In genomic region chr4:184940500-184940899, GRCh38 we compare ENCODE assay signal across 19 cellular contexts.
A peak's percentile ranks its signal among the peaks of the same experiment; 100 is the strongest.
DNase-seq lines count a peak whose midpoint lies in the region; ATAC-seq, FAIRE-seq and TF ChIP-seq lines count a peak whose summit lies in the region.
"Had no signal": no experiment of that assay in that cellular context is flagged by ENCODE, and none has a peak within 500 bp of the region (broad histone marks: within the 10 kb centered on the region; RNA-seq: fewer than 3 reads in every experiment).

No MANE protein-coding gene starts in this region.

- POLR2A ChIA-PET in K562 (lab: Yijun Ruan, JAX) = interaction anchor here (0.6 kb wide), 1 partner anchor 301 kb away, joined by 3 read pairs; no protein-coding TSS in a partner anchor

- TF ChIP-seq CTCF in K562 (IDR thresholded peaks at IDR 0.05 in 2 of 3, conservative IDR thresholded peaks at IDR 0.05 in 1 of 3; ENCODE audit: insufficient read depth in 2 of 3, low read depth in 1 of 3, low read length in 3 of 3) = no peak
- no peak for TF ChIP-seq CTCF in osteocyte (IDR thresholded peaks at IDR 0.05)
- no peak for TF ChIP-seq CTCF in vagina (IDR thresholded peaks at IDR 0.05)
- TF ChIP-seq CTCF in prostate gland (IDR thresholded peaks at IDR 0.05) = no peak

- intact Hi-C loops in K562 (cut with micrococcal nuclease) = no loop called here
- intact Hi-C loops in left colon (cut with DNase I, micrococcal nuclease) = no loop called here
- intact Hi-C loops in vagina (cut with DNase I) = no loop called here
- intact Hi-C loops in prostate gland (cut with DNase I) = no loop called here

- H3K27me3 ChIP-seq in K562 (ENCODE audit: control insufficient read depth in 2 of 2, insufficient read depth in 2 of 2, low read length in 2 of 2) (peaks cover 8 to 27% of the 10 kb centered on the region in 2 experiments; a peak in 4 of 5 replicates), vagina (no peaks in the 10 kb centered on the region), prostate gland (replicated peaks; ENCODE audit: insufficient read depth) (no peaks in the 10 kb centered on the region)
- H3K27me3 ChIP-seq: BE2C had no signal

- no TSS peak for BruUV-seq in K562 (replicated peaks; lab: Mats Ljungman, UMichigan)

- H3K27ac ChIP-seq in K562 (ENCODE audit: extremely low read depth, low read depth, low read length) = no peak overlapping the region
- no peak overlapping the region for H3K27ac ChIP-seq in vagina
- H3K27ac ChIP-seq in prostate gland = no peak overlapping the region

- no peak for TF ChIP-seq RAD21 in K562 (CRISPR knock-in tag; conservative IDR thresholded peaks at IDR 0.05 in 1 of 2, IDR thresholded peaks at IDR 0.05 in 1 of 2)

- H4K20me1 ChIP-seq in K562 (replicated peaks; ENCODE audit: control insufficient read depth, insufficient read depth, low read length) = no peaks in the 10 kb centered on the region

- TF ChIP-seq POLR2A in K562 (conservative IDR thresholded peaks at IDR 0.05) (no peak), vagina (IDR thresholded peaks at IDR 0.05) (no peak), prostate gland (IDR thresholded peaks at IDR 0.05) (no peak)

- no peak overlapping the region for H3K27ac Mint-ChIP-seq in osteocyte (ENCODE audit: unreplicated experiment)
- H3K27ac Mint-ChIP-seq: CD4-positive, CD25-positive, alpha-beta regulatory T cell; CD8-positive, alpha-beta memory T cell; H9 had no signal

- no peaks in the 10 kb centered on the region for H3K36me3 Mint-ChIP-seq in osteocyte (ENCODE audit: unreplicated experiment)
- H3K36me3 Mint-ChIP-seq: CD4-positive, CD25-positive, alpha-beta regulatory T cell; CD8-positive, alpha-beta memory T cell had no signal

- no peaks in the 10 kb centered on the region for H3K9me3 ChIP-seq in K562 (replicated peaks; ENCODE audit: control insufficient read depth, insufficient read depth, low read depth, low read length)
- no peaks in the 10 kb centered on the region for H3K9me3 ChIP-seq in vagina
- no peaks in the 10 kb centered on the region for H3K9me3 ChIP-seq in prostate gland
- H3K9me3 ChIP-seq: BE2C had no signal

- 7% methylated on average over 8 of the region's 8 CpGs for WGBS in K562 (ENCODE audit: insufficient coverage, low coverage, missing lambda C conversion rate)
- 85% methylated on average over 8 of the region's 8 CpGs for WGBS in prostate gland

- H3K4me3 Mint-ChIP-seq in osteocyte (ENCODE audit: unreplicated experiment) = no peak overlapping the region
- H3K4me3 Mint-ChIP-seq: CD4-positive, CD25-positive, alpha-beta regulatory T cell; CD8-positive, alpha-beta memory T cell; H9 had no signal

- H2AFZ ChIP-seq in K562 (ENCODE audit: low read depth, low read length) = peak overlapping the region; percentile 41

- no peak for TF ChIP-seq EP300 in K562 (IDR thresholded peaks at IDR 0.05; ENCODE audit: low read length)

- in situ Hi-C loops in K562 (cut with MboI) = no loop called here

- peaks cover 12% of the 10 kb centered on the region for H3K27me3 Mint-ChIP-seq in osteocyte (ENCODE audit: unreplicated experiment)

- CTCF ChIA-PET in K562 (lab: Yijun Ruan, JAX; ENCODE audit: low intra/inter-chr PET ratio) = no interaction called here

- FAIRE-seq in K562 (lab: Jason Lieb, UNC) = no peak
- FAIRE-seq: A204.1, H1 had no signal

- H3K9me3 Mint-ChIP-seq in osteocyte (ENCODE audit: unreplicated experiment) = peaks cover 4% of the 10 kb centered on the region
- H3K9me3 Mint-ChIP-seq: CD4-positive, CD25-positive, alpha-beta regulatory T cell; CD8-positive, alpha-beta memory T cell had no signal

- no peak overlapping the region for H3K9ac ChIP-seq in K562 (ENCODE audit: insufficient read depth in 1 of 2, low read depth in 2 of 2, low read length in 2 of 2)

- ATAC-seq in K562 (peak; percentile 57; the same call in 2 of the 3 replicates), left colon (peak; percentile 80)

- DNase-seq in K562 (ENCODE audit: extremely low read depth in 1 of 4, low spot score in 3 of 4) = peak in 1 of 4 experiments; percentile 3
- DNase-seq in left colon = no peak
- DNase-seq in osteocyte (ENCODE audit: extremely low spot score, unreplicated experiment) = peak; percentile 34
- peak; percentile 25 to 44 for DNase-seq in vagina (ENCODE audit: extremely low spot score in 2 of 2)
- no peak for DNase-seq in prostate gland (ENCODE audit: low spot score)
- DNase-seq in stimulated activated naive CD4-positive, alpha-beta T cell treated with Interleukin-2 at 50 U/mL for 16 hours (lab: John Stamatoyannopoulos, UW) = no peak
- no peak for DNase-seq in activated naive CD4-positive, alpha-beta T cell (lab: John Stamatoyannopoulos, UW)
- DNase-seq: ACHN; BE2C; C1 segment of cervical spinal cord; CD4-positive, CD25-positive, alpha-beta regulatory T cell; CD8-positive, alpha-beta memory T cell; COR-L47; DMS153; DMS79; GF-D8; H9 had no signal

- H3K79me2 ChIP-seq in K562 (ENCODE audit: control insufficient read depth, insufficient read depth, low read length) = no peaks in the 10 kb centered on the region

- H3K4me3 ChIP-seq in K562 (no peak overlapping the region), vagina (no peak overlapping the region), prostate gland (no peak overlapping the region)

- no peaks in the 10 kb centered on the region for H3K36me3 ChIP-seq in K562 (ENCODE audit: control insufficient read depth, insufficient read depth, low read length)
- no peaks in the 10 kb centered on the region for H3K36me3 ChIP-seq in vagina
- no peaks in the 10 kb centered on the region for H3K36me3 ChIP-seq in prostate gland
- H3K36me3 ChIP-seq: BE2C had no signal

- no peaks in the 10 kb centered on the region for H3K9me1 ChIP-seq in K562 (ENCODE audit: control insufficient read depth, insufficient read depth, low read length)

- no peak overlapping the region for H3K4me2 ChIP-seq in K562 (ENCODE audit: insufficient read depth, low read length)

- peaks cover 0 to 6% of the 10 kb centered on the region in 2 experiments; a peak in 1 of 5 replicates for H3K4me1 ChIP-seq in K562 (replicated peaks in 1 of 2; ENCODE audit: control insufficient read depth in 2 of 2, insufficient read depth in 2 of 2, low read length in 2 of 2)
- H3K4me1 ChIP-seq in vagina = no peaks in the 10 kb centered on the region
- H3K4me1 ChIP-seq in prostate gland (replicated peaks) = peaks cover 6% of the 10 kb centered on the region
- H3K4me1 ChIP-seq: BE2C had no signal

- peaks cover 8% of the 10 kb centered on the region for H3K4me1 Mint-ChIP-seq in osteocyte (ENCODE audit: unreplicated experiment)
- H3K4me1 Mint-ChIP-seq: CD4-positive, CD25-positive, alpha-beta regulatory T cell; CD8-positive, alpha-beta memory T cell had no signal

TF ChIP-seq in K562, 482 proteins besides CTCF, POLR2A, EP300 and RAD21 (continues in another document):
- TF ChIP-seq ZNF668 (CRISPR knock-in tag; IDR thresholded peaks at IDR 0.05) = no peak
- peak; percentile 54; the same call in 1 of the 2 replicates for TF ChIP-seq ZNF175 (CRISPR knock-in tag; IDR thresholded peaks at IDR 0.05; ENCODE audit: low read depth)
- TF ChIP-seq, protein P1, sequence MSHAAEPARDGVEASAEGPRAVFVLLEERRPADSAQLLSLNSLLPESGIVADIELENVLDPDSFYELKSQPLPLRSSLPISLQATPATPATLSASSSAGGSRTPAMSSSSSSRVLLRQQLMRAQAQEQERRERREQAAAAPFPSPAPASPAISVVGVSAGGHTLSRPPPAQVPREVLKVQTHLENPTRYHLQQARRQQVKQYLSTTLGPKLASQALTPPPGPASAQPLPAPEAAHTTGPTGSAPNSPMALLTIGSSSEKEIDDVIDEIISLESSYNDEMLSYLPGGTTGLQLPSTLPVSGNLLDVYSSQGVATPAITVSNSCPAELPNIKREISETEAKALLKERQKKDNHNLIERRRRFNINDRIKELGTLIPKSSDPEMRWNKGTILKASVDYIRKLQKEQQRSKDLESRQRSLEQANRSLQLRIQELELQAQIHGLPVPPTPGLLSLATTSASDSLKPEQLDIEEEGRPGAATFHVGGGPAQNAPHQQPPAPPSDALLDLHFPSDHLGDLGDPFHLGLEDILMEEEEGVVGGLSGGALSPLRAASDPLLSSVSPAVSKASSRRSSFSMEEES (CRISPR knock-in tag; IDR thresholded peaks at IDR 0.05) = peak; percentile 76
- TF ChIP-seq FOXP1 (CRISPR knock-in tag; IDR thresholded peaks at IDR 0.05) = no peak
- TF ChIP-seq, protein P2, sequence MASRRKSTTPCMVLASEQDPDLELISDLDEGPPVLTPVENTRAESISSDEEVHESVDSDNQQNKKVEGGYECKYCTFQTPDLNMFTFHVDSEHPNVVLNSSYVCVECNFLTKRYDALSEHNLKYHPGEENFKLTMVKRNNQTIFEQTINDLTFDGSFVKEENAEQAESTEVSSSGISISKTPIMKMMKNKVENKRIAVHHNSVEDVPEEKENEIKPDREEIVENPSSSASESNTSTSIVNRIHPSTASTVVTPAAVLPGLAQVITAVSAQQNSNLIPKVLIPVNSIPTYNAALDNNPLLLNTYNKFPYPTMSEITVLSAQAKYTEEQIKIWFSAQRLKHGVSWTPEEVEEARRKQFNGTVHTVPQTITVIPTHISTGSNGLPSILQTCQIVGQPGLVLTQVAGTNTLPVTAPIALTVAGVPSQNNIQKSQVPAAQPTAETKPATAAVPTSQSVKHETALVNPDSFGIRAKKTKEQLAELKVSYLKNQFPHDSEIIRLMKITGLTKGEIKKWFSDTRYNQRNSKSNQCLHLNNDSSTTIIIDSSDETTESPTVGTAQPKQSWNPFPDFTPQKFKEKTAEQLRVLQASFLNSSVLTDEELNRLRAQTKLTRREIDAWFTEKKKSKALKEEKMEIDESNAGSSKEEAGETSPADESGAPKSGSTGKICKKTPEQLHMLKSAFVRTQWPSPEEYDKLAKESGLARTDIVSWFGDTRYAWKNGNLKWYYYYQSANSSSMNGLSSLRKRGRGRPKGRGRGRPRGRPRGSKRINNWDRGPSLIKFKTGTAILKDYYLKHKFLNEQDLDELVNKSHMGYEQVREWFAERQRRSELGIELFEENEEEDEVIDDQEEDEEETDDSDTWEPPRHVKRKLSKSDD (conservative IDR thresholded peaks at IDR 0.05; ENCODE audit: low read length) = no peak
- TF ChIP-seq POLR3A (IDR thresholded peaks at IDR 0.05; ENCODE audit: borderline replicate concordance, extremely low read depth, insufficient read depth, insufficient read length) = no peak
- peak; percentile 7; the same call in 1 of the 2 replicates for TF ChIP-seq ZNF512 (tag; IDR thresholded peaks at IDR 0.05)
- peak; percentile 57; the same call in 1 of the 2 replicates for TF ChIP-seq BHLHE40 (IDR thresholded peaks at IDR 0.05; ENCODE audit: low read length)

Comparison
In these comparisons a context has a peak if more than half of its experiments do, and no peak if none do; other contexts are left out.
1. DNase-seq: peak in osteocyte (single experiment) and vagina (2 of 2); none in left colon (0 of 2), prostate gland (single experiment), stimulated activated naive CD4-positive, alpha-beta T cell treated with Interleukin-2 at 50 U/mL for 16 hours (single experiment) and activated naive CD4-positive, alpha-beta T cell (0 of 4).